ENCODE assay signal across 9 cellular contexts in genomic region chr11:128716231-128716630, GRCh38. TPM values are rescaled to one million over a fixed set of nuclear protein-coding genes. Genes with fewer than 3 reads are reported as not detected.
DNase-seq lines count a peak whose midpoint lies in the region; FAIRE-seq and TF ChIP-seq lines count a peak whose summit lies in the region.
"Had no signal": no experiment of that assay in that cellular context is flagged by ENCODE, and none has a peak within 500 bp of the region (broad histone marks: within the 10 kb centered on the region; RNA-seq: fewer than 3 reads in every experiment).

No MANE protein-coding gene starts in this region.

- DNase-seq in HT1080 (ENCODE audit: low read depth) (peak; percentile 15), astrocyte (ENCODE audit: low read depth) (no peak), GM13977 (ENCODE audit: low spot score) (no peak), NCI-H82 (lab: John Stamatoyannopoulos, UW) (no peak), AG08395 (ENCODE audit: low spot score) (no peak), kidney glomerular epithelial cell (lab: John Stamatoyannopoulos, UW) (no peak)

- peak overlapping the region; percentile 62 for H3K4me3 Mint-ChIP-seq in astrocyte (ENCODE audit: unreplicated experiment)

- H3K4me1 Mint-ChIP-seq in astrocyte (ENCODE audit: low read depth, unreplicated experiment): peaks cover 58% of the 10 kb centered on the region

- H2AFZ ChIP-seq in ACC112 (ENCODE audit: low read length, unreplicated experiment): peak overlapping the region; percentile 31
- no peak overlapping the region for H2AFZ ChIP-seq in astrocyte (ENCODE audit: low read depth, low read length)

- H3K9me3 Mint-ChIP-seq in astrocyte (ENCODE audit: unreplicated experiment): no peaks in the 10 kb centered on the region

- FAIRE-seq in astrocyte (lab: Jason Lieb, UNC): no peak
- FAIRE-seq: RCC 7860 had no signal

- H3K4me2 ChIP-seq in astrocyte (ENCODE audit: low read length): peak overlapping the region; percentile 79

- H3K36me3 ChIP-seq in ACC112 (ENCODE audit: insufficient read depth, low read length) (no peaks in the 10 kb centered on the region), astrocyte (ENCODE audit: insufficient read depth, low read length) (no peaks in the 10 kb centered on the region), muscle layer of duodenum (ENCODE audit: control insufficient read depth in 1 of 2, insufficient read depth in 2 of 2, low read length in 2 of 2) (no peaks in the 10 kb centered on the region)

- no peak for TF ChIP-seq CTCF in astrocyte (IDR thresholded peaks at IDR 0.05; ENCODE audit: insufficient read depth, low read depth, low read length)
- TF ChIP-seq CTCF in GM13977 (IDR thresholded peaks at IDR 0.05; ENCODE audit: extremely low read depth, insufficient read depth, missing control alignments): no peak

- no peaks in the 10 kb centered on the region for H3K27me3 ChIP-seq in ACC112 (ENCODE audit: insufficient read depth, low read length)
- no peaks in the 10 kb centered on the region for H3K27me3 ChIP-seq in astrocyte (ENCODE audit: insufficient read depth, low read length)
- H3K27me3 ChIP-seq in muscle layer of duodenum (ENCODE audit: low read depth, low read length): no peaks in the 10 kb centered on the region

- no peaks in the 10 kb centered on the region for H4K20me1 ChIP-seq in astrocyte (ENCODE audit: insufficient read depth, low read length)

- H3K79me2 ChIP-seq in ACC112 (ENCODE audit: control insufficient read depth, insufficient read depth, low read length, unreplicated experiment) (peaks cover 79% of the 10 kb centered on the region), astrocyte (ENCODE audit: insufficient read depth, low read length) (peaks cover 46% of the 10 kb centered on the region)

- H3K27me3 Mint-ChIP-seq in astrocyte (ENCODE audit: low read depth, unreplicated experiment): no peaks in the 10 kb centered on the region

- H3K27ac Mint-ChIP-seq in astrocyte (ENCODE audit: unreplicated experiment): peak overlapping the region; percentile 95

- H3K27ac ChIP-seq in ACC112 (ENCODE audit: low read depth, low read length): peak overlapping the region; percentile 92
- H3K27ac ChIP-seq in astrocyte (ENCODE audit: low read depth, low read length): peak overlapping the region; percentile 81
- H3K27ac ChIP-seq in muscle layer of duodenum (ENCODE audit: low read length): peak overlapping the region; percentile 80

- no peaks in the 10 kb centered on the region for H3K9me3 ChIP-seq in astrocyte (ENCODE audit: insufficient read depth, low read depth, low read length)
- no peaks in the 10 kb centered on the region for H3K9me3 ChIP-seq in muscle layer of duodenum (ENCODE audit: control insufficient read depth in 1 of 2, low read length in 2 of 2)

- peaks cover 3% of the 10 kb centered on the region for H3K36me3 Mint-ChIP-seq in astrocyte (ENCODE audit: low read depth, unreplicated experiment)

- in situ Hi-C loops in GM13977 (cut with MboI; ENCODE audit: low pct_unique_long_range_greater_than_20kb, low sequenced_read_pairs, unreplicated experiment): no loop called here

- H3K4me3 ChIP-seq in ACC112 (ENCODE audit: low read depth, low read length): peak overlapping the region; percentile 57
- peak overlapping the region; percentile 32 for H3K4me3 ChIP-seq in astrocyte (ENCODE audit: insufficient read depth, low read depth, low read length)
- H3K4me3 ChIP-seq in muscle layer of duodenum (ENCODE audit: low read depth in 1 of 2, low read length in 2 of 2): peak overlapping the region; percentile 15 to 22

- H3K4me1 ChIP-seq in ACC112 (ENCODE audit: control insufficient read depth, insufficient read depth, low read length, unreplicated experiment): peaks cover 54% of the 10 kb centered on the region
- peaks cover 57% of the 10 kb centered on the region for H3K4me1 ChIP-seq in astrocyte (ENCODE audit: insufficient read depth, low read length)
- H3K4me1 ChIP-seq in muscle layer of duodenum (ENCODE audit: control insufficient read depth in 1 of 2, insufficient read depth in 2 of 2, low read length in 2 of 2): peaks cover 11 to 27% of the 10 kb centered on the region in 2 donors

- peak overlapping the region; percentile 75 for H3K9ac ChIP-seq in astrocyte (ENCODE audit: low read length)

RNA-seq across cellular contexts. Expression of gene FLI1, which starts 22.4 kb away (rescaled TPM):
- 47.8 and 62.6 TPM in 2 replicates for total RNA-seq in HT1080 (2014; rRNA removed; shearing (Covaris generic))
- 23.2 and 25.3 TPM in 2 replicates for polyA plus RNA-seq in HT1080 (2015; cell fraction: cytosol; rRNA removed)
- 20.8 and 25.0 TPM in 2 replicates for polyA plus RNA-seq in HT1080 (2015; cell fraction: nucleus; rRNA removed)
- 15.0 and 15.6 TPM in 2 replicates for total RNA-seq in astrocyte
